Comparison of ENCODE assay signal across 15 cellular contexts in the genomic region with DNA sequence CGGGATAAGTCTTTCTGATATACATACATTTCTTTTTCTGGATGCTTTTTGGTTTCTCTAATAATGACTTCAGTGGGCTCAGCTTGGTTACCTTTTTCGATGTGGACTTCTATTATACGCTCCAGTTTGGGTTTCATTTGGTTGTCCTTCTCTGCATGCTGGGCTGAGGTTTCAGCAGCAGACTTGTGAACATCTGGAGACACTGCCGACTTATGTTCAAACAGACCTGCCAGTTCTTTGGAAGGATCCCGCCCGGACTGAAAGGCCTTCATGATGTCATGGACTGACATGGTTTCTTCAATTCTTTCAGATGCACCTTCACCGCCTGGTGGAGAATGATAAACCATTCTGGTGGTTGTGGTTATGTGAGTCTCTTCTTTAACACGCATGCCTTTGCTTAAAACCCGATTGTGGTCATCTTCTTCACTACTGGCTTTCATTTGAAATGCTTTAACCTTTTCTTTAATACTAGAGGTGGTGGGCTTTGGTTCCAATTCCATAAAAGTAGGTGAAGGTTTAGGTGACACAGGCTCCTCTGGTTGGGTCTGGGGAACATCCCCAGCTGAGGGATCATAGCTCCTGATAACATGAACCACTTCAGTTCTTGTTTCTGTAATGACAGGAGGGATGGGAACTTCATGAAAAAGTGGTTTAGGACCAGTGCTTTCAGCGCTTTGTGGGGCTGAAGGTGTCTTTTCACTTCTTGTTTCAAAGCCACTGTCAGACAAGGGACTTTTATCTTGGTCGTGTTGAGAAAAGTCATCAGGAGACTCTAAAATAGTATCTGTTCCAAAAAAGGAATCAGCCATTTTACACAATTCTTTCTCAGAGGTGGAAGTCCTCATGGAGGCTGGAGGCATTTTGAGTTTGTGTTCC.
DNase-seq lines count a peak whose midpoint lies in the region; ATAC-seq, FAIRE-seq and TF ChIP-seq lines count a peak whose summit lies in the region.
"Had no signal": no experiment of that assay in that cellular context is flagged by ENCODE, and none has a peak within 500 bp of the region (broad histone marks: within the 10 kb centered on the region; RNA-seq: fewer than 3 reads in every experiment).

No MANE protein-coding gene starts in this region.

- TF ChIP-seq CTCF in pancreas (IDR thresholded peaks at IDR 0.05): no peak

- no peaks in the 10 kb centered on the region for H3K27me3 ChIP-seq in pancreas

- ATAC-seq in GM18520 (IDR thresholded peaks at IDR 0.05; ENCODE audit: unreplicated experiment): peak; percentile 90
- peak; percentile 94 for ATAC-seq in GM21390 (IDR thresholded peaks at IDR 0.05; ENCODE audit: unreplicated experiment)
- ATAC-seq in HG02981 (IDR thresholded peaks at IDR 0.05; ENCODE audit: unreplicated experiment): peak; percentile 87
- no peak for ATAC-seq in pancreas
- no peak for ATAC-seq in activated T-cell treated with anti-CD3 and anti-CD28 coated beads, Interleukin-2, amount 50 U/mL, for 4 hours
- ATAC-seq: stimulated activated naive CD8-positive, alpha-beta T cell treated with anti-CD3 and anti-CD28 coated beads, Interleukin-15, amount 100 ng/mL, for 72 hours had no signal

- no peaks in the 10 kb centered on the region for H3K9me3 Mint-ChIP-seq in activated T-cell treated with anti-CD3 and anti-CD28 coated beads, Interleukin-2, amount 50 U/mL, for 4 hours
- H3K9me3 Mint-ChIP-seq: stimulated activated naive CD8-positive, alpha-beta T cell treated with anti-CD3 and anti-CD28 coated beads, Interleukin-15, amount 100 ng/mL, for 72 hours had no signal

- H3K4me3 ChIP-seq in pancreas: no peak overlapping the region
- H3K4me3 ChIP-seq: PC-9 had no signal

- H3K36me3 Mint-ChIP-seq in activated T-cell treated with anti-CD3 and anti-CD28 coated beads, Interleukin-2, amount 50 U/mL, for 4 hours (ENCODE audit: insufficient read depth): peaks cover 30% of the 10 kb centered on the region

- H3K27ac ChIP-seq in pancreas: no peak overlapping the region
- H3K27ac ChIP-seq: C4-2B, PC-9 had no signal

- H3K4me1 ChIP-seq in pancreas: no peaks in the 10 kb centered on the region

- WGBS in pancreas, 2 donors: 94 to 97% methylated on average over 11 of the region's 11 CpGs

- intact Hi-C loops in pancreas (cut with DNase I): no loop called here

- FAIRE-seq in pancreas (lab: Jason Lieb, UNC): no peak
- FAIRE-seq: HTR-8/SVneo had no signal

- no peaks in the 10 kb centered on the region for H3K36me3 ChIP-seq in pancreas

- no peaks in the 10 kb centered on the region for H3K27me3 Mint-ChIP-seq in activated T-cell treated with anti-CD3 and anti-CD28 coated beads, Interleukin-2, amount 50 U/mL, for 4 hours (ENCODE audit: low read depth)
- H3K27me3 Mint-ChIP-seq: stimulated activated naive CD8-positive, alpha-beta T cell treated with anti-CD3 and anti-CD28 coated beads, Interleukin-15, amount 100 ng/mL, for 72 hours had no signal

- H3K4me3 Mint-ChIP-seq in activated T-cell treated with anti-CD3 and anti-CD28 coated beads, Interleukin-2, amount 50 U/mL, for 4 hours: no peak overlapping the region
- H3K4me3 Mint-ChIP-seq: stimulated activated naive CD8-positive, alpha-beta T cell treated with anti-CD3 and anti-CD28 coated beads, Interleukin-15, amount 100 ng/mL, for 72 hours had no signal

- DNase-seq in MV-4-11 (lab: John Stamatoyannopoulos, UW) (peak; percentile 39), NCI-H446 treated with DMSO at 0.1 percent for 48 hours (lab: John Stamatoyannopoulos, UW) (no peak), pancreas (no peak), NCI-H1092 (lab: John Stamatoyannopoulos, UW) (no peak)
- DNase-seq in activated T-cell treated with anti-CD3 and anti-CD28 coated beads, Interleukin-2, amount 50 U/mL, for 4 hours: no peak
- DNase-seq: amniotic stem cell; NCI-H1694; nucleus accumbens; PC-9; stimulated activated naive CD8-positive, alpha-beta T cell treated with anti-CD3 and anti-CD28 coated beads, Interleukin-15, amount 100 ng/mL, for 72 hours had no signal

- no peaks in the 10 kb centered on the region for H3K4me1 Mint-ChIP-seq in activated T-cell treated with anti-CD3 and anti-CD28 coated beads, Interleukin-2, amount 50 U/mL, for 4 hours (ENCODE audit: low read depth)
- H3K4me1 Mint-ChIP-seq: stimulated activated naive CD8-positive, alpha-beta T cell treated with anti-CD3 and anti-CD28 coated beads, Interleukin-15, amount 100 ng/mL, for 72 hours had no signal

- H3K9me3 ChIP-seq in pancreas: no peaks in the 10 kb centered on the region

Comparison
In these comparisons a context has a peak if more than half of its experiments do, and no peak if none do; other contexts are left out.
1. ATAC-seq: peak in GM18520 (single experiment), GM21390 (single experiment) and HG02981 (single experiment); none in pancreas (0 of 4) and activated T-cell treated with anti-CD3 and anti-CD28 coated beads, Interleukin-2, amount 50 U/mL, for 4 hours (0 of 2).